ENCODE assay signal across 21 cellular contexts in genomic region chr7:32047075-32047474, GRCh38. TPM values are rescaled to one million over a fixed set of nuclear protein-coding genes. Genes with fewer than 3 reads are reported as not detected.
DNase-seq lines count a peak whose midpoint lies in the region; ATAC-seq and TF ChIP-seq lines count a peak whose summit lies in the region.
"Had no signal": no experiment of that assay in that cellular context is flagged by ENCODE, and none has a peak within 500 bp of the region (broad histone marks: within the 10 kb centered on the region; RNA-seq: fewer than 3 reads in every experiment).

No MANE protein-coding gene starts in this region.

- no peak for TF ChIP-seq CTCF in right atrium auricular region (IDR thresholded peaks at IDR 0.05)

- H3K36me3 ChIP-seq in right atrium auricular region: peaks cover 4% of the 10 kb centered on the region
- H3K36me3 ChIP-seq: BLaER1 treated with 17β-estradiol and CSF1 and Interleukin-3, amounts not matched to agents 10 nM and 100 nM; SJCRH30; upper lobe of left lung had no signal

- in situ Hi-C loops in Caki2 (cut with HindIII; ENCODE audit: low pct_unique_long_range_greater_than_20kb, low sequenced_read_pairs): no loop called here
- in situ Hi-C loops in KBM-7 (cut with MboI; ENCODE audit: low pct_unique_long_range_greater_than_20kb, low sequenced_read_pairs): no loop called here
- in situ Hi-C loops in ACHN (cut with HindIII; ENCODE audit: low pct_ligation_motif_present, low pct_unique_long_range_greater_than_20kb, low sequenced_read_pairs): no loop called here

- no peak overlapping the region for H3K27ac ChIP-seq in right atrium auricular region
- H3K27ac ChIP-seq: BLaER1 treated with 17β-estradiol and CSF1 and Interleukin-3, amounts not matched to agents 10 nM and 100 nM; SJCRH30; upper lobe of left lung had no signal

- H3K4me1 ChIP-seq in right atrium auricular region: peaks cover 0 to 19% of the 10 kb centered on the region in 2 donors
- H3K4me1 ChIP-seq: SJCRH30, upper lobe of left lung had no signal

- DNase-seq in Caki2 (ENCODE audit: low read depth) (peak; percentile 25), KBM-7 (peak; percentile 25), ACHN (no peak), right atrium auricular region (ENCODE audit: low spot score) (no peak)
- DNase-seq: activated CD8-positive, alpha-beta T cell treated with anti-CD3 and anti-CD28 coated beads, Interleukin-2, amount 10 ng/mL, durations not matched to agents 7 days and 5 days; activated T-cell treated with anti-CD3 and anti-CD28 coated beads, Interleukin-2, amount 50 U/mL, for 4 hours; effector memory CD8-positive, alpha-beta T cell; heart right ventricle; naive thymus-derived CD4-positive, alpha-beta T cell; NCI-H2081 treated with DMSO at 0.1 percent for 48 hours; NCI-H510A treated with DMSO at 0.1 percent for 48 hours; SJCRH30; stimulated activated naive CD8-positive, alpha-beta T cell treated with anti-CD3 and anti-CD28 coated beads, Interleukin-15, amount 100 ng/mL, for 72 hours; T-helper 17 cell; upper lobe of left lung had no signal

- no peaks in the 10 kb centered on the region for H3K9me3 ChIP-seq in right atrium auricular region
- H3K9me3 ChIP-seq: BLaER1 treated with 17β-estradiol and CSF1 and Interleukin-3, amounts not matched to agents 10 nM and 100 nM; heart right ventricle; SJCRH30; upper lobe of left lung had no signal

- ATAC-seq in GM19035 (IDR thresholded peaks at IDR 0.05; ENCODE audit: unreplicated experiment): peak; percentile 52
- ATAC-seq in HG02798 (IDR thresholded peaks at IDR 0.05; ENCODE audit: poor library complexity, unreplicated experiment): peak; percentile 48
- no peak for ATAC-seq in esophagus mucosa
- no peak for ATAC-seq in HG02870 (IDR thresholded peaks at IDR 0.05; ENCODE audit: unreplicated experiment)
- ATAC-seq: activated CD8-positive, alpha-beta T cell treated with anti-CD3 and anti-CD28 coated beads, Interleukin-2, amount 10 ng/mL, durations not matched to agents 7 days and 5 days; activated T-cell treated with anti-CD3 and anti-CD28 coated beads, Interleukin-2, amount 50 U/mL, for 4 hours; effector memory CD8-positive, alpha-beta T cell; heart right ventricle; naive thymus-derived CD4-positive, alpha-beta T cell; stimulated activated naive CD8-positive, alpha-beta T cell treated with anti-CD3 and anti-CD28 coated beads, Interleukin-15, amount 100 ng/mL, for 72 hours; T-helper 17 cell; WTC11 had no signal

- H3K4me3 ChIP-seq in right atrium auricular region: no peak overlapping the region
- H3K4me3 ChIP-seq: BLaER1 treated with 17β-estradiol and CSF1 and Interleukin-3, amounts not matched to agents 10 nM and 100 nM; heart right ventricle; SJCRH30; upper lobe of left lung had no signal

- no peaks in the 10 kb centered on the region for H3K27me3 ChIP-seq in right atrium auricular region
- H3K27me3 ChIP-seq: BLaER1 treated with 17β-estradiol and CSF1 and Interleukin-3, amounts not matched to agents 10 nM and 100 nM; heart right ventricle; SJCRH30; upper lobe of left lung had no signal

RNA-seq across cellular contexts. Expression of gene PDE1C, which starts 23.1 kb away (rescaled TPM):
- 0.17 and 10.2 TPM in 2 replicates for total RNA-seq in Caki2 (2014; rRNA removed; shearing (Covaris generic); ENCODE audit: low replicate concordance)
- total RNA-seq in esophagus mucosa (0.72 TPM), right atrium auricular region (10 to 100 TPM; 35.7 to 47.8 TPM)
- total RNA-seq: activated CD8-positive, alpha-beta T cell treated with anti-CD3 and anti-CD28 coated beads, Interleukin-2, amount 10 ng/mL, durations not matched to agents 7 days and 5 days; activated T-cell treated with anti-CD3 and anti-CD28 coated beads, Interleukin-2, amount 50 U/mL, for 4 hours; T-helper 17 cell had no signal

Comparison
In these comparisons a context has a peak if more than half of its experiments do, and no peak if none do; other contexts are left out.
1. DNase-seq: peak in Caki2 (single experiment) and KBM-7 (single experiment); none in ACHN (single experiment) and right atrium auricular region (single experiment).
2. ATAC-seq: peak in GM19035 (single experiment) and HG02798 (single experiment); none in esophagus mucosa (single experiment) and HG02870 (single experiment).